Comparison of ENCODE assay signal across 19 cellular contexts in the genomic region with DNA sequence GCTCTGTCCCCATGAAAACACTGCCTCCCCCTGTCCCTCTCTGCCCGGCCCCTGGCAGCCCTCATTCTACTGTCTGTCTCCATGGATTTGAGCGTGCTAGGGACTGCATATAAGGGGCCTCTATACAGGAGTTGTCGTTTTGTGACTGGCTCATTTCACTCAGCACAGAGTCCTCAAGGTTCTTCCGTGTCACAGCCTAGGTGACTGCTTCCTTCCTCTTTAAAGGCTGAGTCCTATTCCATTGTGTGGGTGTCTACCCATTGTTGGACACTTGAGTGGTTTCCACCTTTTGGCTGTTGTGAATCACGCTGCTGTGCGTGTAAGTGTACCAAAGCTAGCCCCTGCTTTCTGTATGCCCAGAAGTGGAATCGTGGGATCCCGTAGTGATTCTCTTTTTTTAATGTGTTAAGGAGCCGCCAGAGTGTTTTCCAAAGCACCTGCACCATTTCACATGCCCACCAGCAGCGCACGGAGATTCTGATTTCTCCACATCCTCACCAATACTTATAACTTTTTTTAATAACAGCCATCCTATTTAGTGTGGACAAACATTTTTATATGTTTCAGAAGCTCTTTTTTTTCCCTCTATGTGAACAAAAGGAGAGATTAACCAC.
DNase-seq lines count a peak whose midpoint lies in the region; ATAC-seq, FAIRE-seq and TF ChIP-seq lines count a peak whose summit lies in the region.
"Had no signal": no experiment of that assay in that cellular context is flagged by ENCODE, and none has a peak within 500 bp of the region (broad histone marks: within the 10 kb centered on the region; RNA-seq: fewer than 3 reads in every experiment).

No MANE protein-coding gene starts in this region.

- BruUV-seq in endothelial cell of umbilical vein (replicated peaks; lab: Mats Ljungman, UMichigan), result no TSS peak

- H3K4ac ChIP-seq in trophoblast cell (ENCODE audit: low read depth, low read length), result no peak overlapping the region

- peaks cover 32% of the 10 kb centered on the region for H3K36me3 ChIP-seq in right atrium auricular region
- H3K36me3 ChIP-seq in endothelial cell of umbilical vein (ENCODE audit: control insufficient read depth in 2 of 2, extremely low read depth in 1 of 2, insufficient read depth in 2 of 2, low read length in 2 of 2), result peaks cover 2 to 4% of the 10 kb centered on the region in 2 experiments
- peaks cover 19 to 40% of the 10 kb centered on the region in 2 experiments for H3K36me3 ChIP-seq in trophoblast cell (ENCODE audit: control insufficient read depth in 1 of 2, insufficient read depth in 2 of 2, low read length in 2 of 2)

- no peak overlapping the region for H4K8ac ChIP-seq in trophoblast cell (ENCODE audit: low read depth, low read length)

- TF ChIP-seq CTCF in right atrium auricular region (IDR thresholded peaks at IDR 0.05) (no peak), endothelial cell of umbilical vein (IDR thresholded peaks at IDR 0.05; ENCODE audit: extremely low read depth in 1 of 2, insufficient read depth in 1 of 2, low read depth in 1 of 2, low read length in 2 of 2) (no peak)

- H3K79me1 ChIP-seq in trophoblast cell (ENCODE audit: low read length), result peaks cover 17% of the 10 kb centered on the region

- H3K27me3 ChIP-seq in right atrium auricular region, result no peaks in the 10 kb centered on the region
- H3K27me3 ChIP-seq in endothelial cell of umbilical vein (ENCODE audit: control insufficient read depth in 2 of 2, insufficient read depth in 2 of 2, low read length in 2 of 2), result no peaks in the 10 kb centered on the region
- H3K27me3 ChIP-seq in trophoblast cell (ENCODE audit: insufficient read depth, low read length), result no peaks in the 10 kb centered on the region

- H3K4me3 ChIP-seq in right atrium auricular region (no peak overlapping the region), endothelial cell of umbilical vein (replicated peaks in 1 of 3; ENCODE audit: insufficient read depth in 1 of 3, low read depth in 1 of 3, low read length in 3 of 3) (no peak overlapping the region), trophoblast cell (ENCODE audit: low read depth, low read length) (no peak overlapping the region)
- H3K4me3 ChIP-seq: left lung, skin epidermis had no signal

- dilution Hi-C loops in endothelial cell of umbilical vein (cut with MboI; ENCODE audit: extremely low pct_ligation_motif_present, low sequenced_read_pairs), result no loop called here

- H3K27ac ChIP-seq in right atrium auricular region (peak overlapping the region; percentile 8 to 12), endothelial cell of umbilical vein (ENCODE audit: insufficient read depth, low read depth, low read length) (peak overlapping the region; percentile 63), trophoblast cell (ENCODE audit: low read depth, low read length) (no peak overlapping the region)
- H3K27ac ChIP-seq: left lung, skin epidermis had no signal

- no peak overlapping the region for H2BK5ac ChIP-seq in trophoblast cell (ENCODE audit: low read depth, low read length, poor library complexity)

- H3K4me2 ChIP-seq in endothelial cell of umbilical vein (ENCODE audit: insufficient read depth, low read length) (no peak overlapping the region), trophoblast cell (ENCODE audit: low read length) (no peak overlapping the region)

- DNase-seq in right atrium auricular region (ENCODE audit: low spot score) (no peak), left cardiac atrium (no peak), endothelial cell of umbilical vein (ENCODE audit: low read depth, low spot score) (no peak), trophoblast cell (no peak), NCI-H2196 treated with DMSO at 0.1 percent for 48 hours (lab: John Stamatoyannopoulos, UW; ENCODE audit: unreplicated experiment) (no peak), GM03348 (ENCODE audit: low spot score) (no peak), NCI-H1092 treated with DMSO at 0.1 percent for 48 hours (lab: John Stamatoyannopoulos, UW) (no peak)
- DNase-seq: activated naive CD8-positive, alpha-beta T cell treated with anti-CD3 and anti-CD28 coated beads for 36 hours; endodermal cell; GF-D8; left lung; NCI-H1048; NCI-H524 treated with DMSO at 0.1 percent for 48 hours; stimulated activated CD4-positive, alpha-beta T cell treated with anti-CD3 and anti-CD28 coated beads, Interleukin-2, amount 100 ng/mL, for 24 hours had no signal

- H3K14ac ChIP-seq in trophoblast cell (ENCODE audit: low read length), result no peak overlapping the region

- H2AK5ac ChIP-seq in trophoblast cell (ENCODE audit: low read length), result no peak overlapping the region

- H3K4me1 ChIP-seq in right atrium auricular region, result peaks cover 0 to 40% of the 10 kb centered on the region in 2 donors
- peaks cover 70% of the 10 kb centered on the region for H3K4me1 ChIP-seq in endothelial cell of umbilical vein (ENCODE audit: control insufficient read depth, extremely low read depth, insufficient read depth, low read length)
- H3K4me1 ChIP-seq in trophoblast cell (ENCODE audit: control insufficient read depth in 1 of 2, insufficient read depth in 2 of 2, low read length in 2 of 2), result peaks cover 10 to 27% of the 10 kb centered on the region in 2 experiments

- no peak overlapping the region for H3K9ac ChIP-seq in endothelial cell of umbilical vein (replicated peaks; ENCODE audit: extremely low read depth, insufficient read depth, low read length)
- H3K9ac ChIP-seq in trophoblast cell (ENCODE audit: low read length), result no peak overlapping the region

- peak overlapping the region; percentile 26 for H4K91ac ChIP-seq in trophoblast cell (ENCODE audit: low read depth, low read length)

- FAIRE-seq in endothelial cell of umbilical vein (lab: Jason Lieb, UNC), result no peak
- FAIRE-seq: HTR-8/SVneo had no signal

- H3K79me2 ChIP-seq in endothelial cell of umbilical vein (ENCODE audit: control insufficient read depth, insufficient read depth, low read length) (no peaks in the 10 kb centered on the region), trophoblast cell (ENCODE audit: control insufficient read depth, insufficient read depth, low read length, poor library complexity) (peaks cover 3% of the 10 kb centered on the region)

- H2BK12ac ChIP-seq in trophoblast cell (ENCODE audit: low read length), result no peak overlapping the region

- no peak for ATAC-seq in left cardiac atrium
- ATAC-seq in GM21529 (IDR thresholded peaks at IDR 0.05; ENCODE audit: unreplicated experiment), result no peak
- ATAC-seq: left lung; SK-N-SH treated with all-trans-retinoic acid at 6 μM for 48 hours; stimulated activated effector memory CD8-positive, alpha-beta T cell treated with anti-CD3 and anti-CD28 coated beads, Interleukin-12 subunit alpha, Interleukin-12 subunit beta, amount 100 ng/mL, for 72 hours had no signal

- no peak overlapping the region for H4K12ac ChIP-seq in trophoblast cell (ENCODE audit: low read depth, low read length)

- H4K20me1 ChIP-seq in endothelial cell of umbilical vein (replicated peaks; ENCODE audit: control insufficient read depth, extremely low read depth, insufficient read depth, low read length), result no peaks in the 10 kb centered on the region

- no peaks in the 10 kb centered on the region for H3K9me1 ChIP-seq in endothelial cell of umbilical vein (replicated peaks; ENCODE audit: control insufficient read depth, extremely low read depth, insufficient read depth, low read length)

- H3K9me3 ChIP-seq in right atrium auricular region (no peaks in the 10 kb centered on the region), endothelial cell of umbilical vein (replicated peaks; ENCODE audit: control insufficient read depth, insufficient read depth, low read length) (no peaks in the 10 kb centered on the region), trophoblast cell (ENCODE audit: insufficient read depth, low read depth, low read length) (no peaks in the 10 kb centered on the region)
- H3K9me3 ChIP-seq: left lung had no signal

- H3K18ac ChIP-seq in trophoblast cell (ENCODE audit: low read length), result peak overlapping the region; percentile 21

- no CpG with 5 or more reads among the region's 11 CpGs for WGBS in trophoblast cell (ENCODE audit: extremely low coverage, insufficient coverage, insufficient read length)

- no peak overlapping the region for H3K23ac ChIP-seq in trophoblast cell (ENCODE audit: low read length)

- H2BK120ac ChIP-seq in trophoblast cell (ENCODE audit: insufficient read depth, low read length, poor library complexity), result peak overlapping the region; percentile 7

- no peak for TF ChIP-seq POLR2A in endothelial cell of umbilical vein (IDR thresholded peaks at IDR 0.05; ENCODE audit: low read depth, low read length)

- CTCF ChIA-PET in endothelial cell of umbilical vein (lab: Charles Lee), result no interaction called here

- intact Hi-C loops in left cardiac atrium (cut with DNase I), result no loop called here
- intact Hi-C loops in endothelial cell of umbilical vein (cut with micrococcal nuclease), result no loop called here

- H2AFZ ChIP-seq in endothelial cell of umbilical vein (ENCODE audit: low read depth, low read length) (no peak overlapping the region), trophoblast cell (ENCODE audit: insufficient read depth, low read length, poor library complexity) (no peak overlapping the region)

- POLR2A ChIA-PET in endothelial cell of umbilical vein (lab: Charles Lee), result no interaction called here

TF ChIP-seq in endothelial cell of umbilical vein, 7 proteins besides CTCF, POLR2A, EP300 and RAD21:
- TF ChIP-seq GATA2 (IDR thresholded peaks at IDR 0.05; ENCODE audit: insufficient read depth, insufficient read length, low read depth, low read length), result no peak
- TF ChIP-seq JUN (IDR thresholded peaks at IDR 0.05; ENCODE audit: borderline replicate concordance, insufficient read depth, insufficient read length, low read depth), result no peak
- no peak for TF ChIP-seq FOS (IDR thresholded peaks at IDR 0.05; ENCODE audit: borderline replicate concordance, insufficient read depth, low read length)
- TF ChIP-seq, protein P1, sequence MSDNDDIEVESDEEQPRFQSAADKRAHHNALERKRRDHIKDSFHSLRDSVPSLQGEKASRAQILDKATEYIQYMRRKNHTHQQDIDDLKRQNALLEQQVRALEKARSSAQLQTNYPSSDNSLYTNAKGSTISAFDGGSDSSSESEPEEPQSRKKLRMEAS (IDR thresholded peaks at IDR 0.05; ENCODE audit: insufficient read depth, insufficient read length), result no peak
- TF ChIP-seq MYC (IDR thresholded peaks at IDR 0.05; ENCODE audit: low read depth, low read length), result no peak
- no peak for TF ChIP-seq POLR2AphosphoS5 (IDR thresholded peaks at IDR 0.05; ENCODE audit: insufficient read depth, low read depth, low read length)
- TF ChIP-seq EZH2 (IDR thresholded peaks at IDR 0.05; ENCODE audit: borderline replicate concordance, low read depth, low read length, severe bottlenecking), result no peak
